17 cellular contexts compared by ENCODE assay signal in the genomic region with DNA sequence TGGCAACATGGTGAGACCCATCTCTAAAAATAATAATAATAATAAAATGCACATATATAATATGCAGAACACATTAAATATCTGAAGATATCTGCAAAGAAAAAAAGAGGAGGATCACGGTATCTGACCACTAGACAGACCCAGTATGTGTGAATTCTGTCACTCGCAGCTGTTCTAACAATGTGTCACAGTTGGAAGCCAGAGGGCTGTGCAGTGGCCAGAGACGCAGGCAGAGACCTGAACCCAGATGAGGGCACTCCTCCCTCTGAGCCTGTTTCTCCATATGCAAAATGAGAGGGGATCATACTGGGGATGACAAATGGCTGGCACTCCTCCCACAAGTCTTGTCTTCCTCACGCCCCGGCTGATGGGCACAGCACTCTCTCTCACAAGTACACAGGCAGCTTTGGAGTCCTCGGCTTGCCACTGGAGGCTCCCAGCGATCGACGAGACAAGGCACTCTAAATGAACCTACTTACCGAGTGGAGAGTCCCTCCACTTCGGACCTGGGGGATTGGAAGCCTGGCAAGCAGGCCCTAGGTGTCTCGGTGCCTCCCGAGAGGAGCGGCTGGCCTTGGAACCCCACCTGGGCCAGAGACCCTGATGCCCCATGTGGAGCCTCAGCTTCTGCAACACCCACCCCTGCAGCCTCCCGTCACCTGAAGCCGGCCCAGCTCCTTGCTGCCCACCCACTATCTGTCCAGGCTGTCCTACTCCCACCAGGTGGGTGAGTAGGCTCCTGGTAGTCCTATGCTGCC.
"Had no signal": no experiment of that assay in that cellular context is flagged by ENCODE, and none has a peak within 500 bp of the region (broad histone marks: within the 10 kb centered on the region; RNA-seq: fewer than 3 reads in every experiment).

No MANE protein-coding gene starts in this region.

- H3K4me3 Mint-ChIP-seq: activated naive CD8-positive, alpha-beta T cell treated with anti-CD3 and anti-CD28 coated beads, Interleukin-2, amount 50 U/mL, for 24 hours; naive thymus-derived CD4-positive, alpha-beta T cell; stimulated activated naive CD8-positive, alpha-beta T cell treated with anti-CD3 and anti-CD28 coated beads, Interleukin-15, amount 100 ng/mL, for 72 hours; T-helper 2 cell treated with Interferon-gamma antibody and Interleukin-4, amounts not matched to agents 5 μg/mL and 100 μg/mL, for 36 hours had no signal

- FAIRE-seq: bronchial epithelial cell, colon, islet of Langerhans had no signal

- DNase-seq: activated CD4-positive, alpha-beta T cell treated with anti-CD3 and anti-CD28 coated beads, Interleukin-2, amount 50 U/mL, for 4 hours; activated naive CD8-positive, alpha-beta T cell treated with anti-CD3 and anti-CD28 coated beads, Interleukin-2, amount 50 U/mL, for 24 hours; effector CD4-positive, alpha-beta T cell; gastrocnemius medialis; heart right ventricle; naive thymus-derived CD4-positive, alpha-beta T cell; psoas muscle; stimulated activated CD4-positive, alpha-beta T cell treated with anti-CD3 and anti-CD28 coated beads, Interleukin-15, amount 100 ng/mL, for 24 hours; stimulated activated CD4-positive, alpha-beta T cell treated with anti-CD3 and anti-CD28 coated beads, Interleukin-4, amount 100 ng/mL, for 24 hours; stimulated activated naive CD8-positive, alpha-beta T cell treated with anti-CD3 and anti-CD28 coated beads, Interleukin-15, amount 100 ng/mL, for 72 hours; SW 1271 had no signal

- H3K4me3 ChIP-seq: ascending aorta, gastrocnemius medialis, heart right ventricle, psoas muscle, thoracic aorta had no signal

- H3K4me1 ChIP-seq: ascending aorta, gastrocnemius medialis, heart right ventricle, psoas muscle had no signal

- H3K9me3 Mint-ChIP-seq: activated naive CD8-positive, alpha-beta T cell treated with anti-CD3 and anti-CD28 coated beads, Interleukin-2, amount 50 U/mL, for 24 hours; stimulated activated naive CD8-positive, alpha-beta T cell treated with anti-CD3 and anti-CD28 coated beads, Interleukin-15, amount 100 ng/mL, for 72 hours; T-helper 2 cell treated with Interferon-gamma antibody and Interleukin-4, amounts not matched to agents 5 μg/mL and 100 μg/mL, for 36 hours had no signal

- ATAC-seq: activated naive CD8-positive, alpha-beta T cell treated with anti-CD3 and anti-CD28 coated beads, Interleukin-2, amount 50 U/mL, for 24 hours; gastrocnemius medialis; heart right ventricle; naive thymus-derived CD4-positive, alpha-beta T cell; psoas muscle; stimulated activated naive CD8-positive, alpha-beta T cell treated with anti-CD3 and anti-CD28 coated beads, Interleukin-15, amount 100 ng/mL, for 72 hours had no signal

- H3K27me3 ChIP-seq: ascending aorta, gastrocnemius medialis had no signal

- H3K36me3 Mint-ChIP-seq: naive thymus-derived CD4-positive, alpha-beta T cell had no signal

- H3K36me3 ChIP-seq: ascending aorta, gastrocnemius medialis, heart right ventricle, thoracic aorta had no signal

- H3K27ac Mint-ChIP-seq: activated naive CD8-positive, alpha-beta T cell treated with anti-CD3 and anti-CD28 coated beads, Interleukin-2, amount 50 U/mL, for 24 hours; naive thymus-derived CD4-positive, alpha-beta T cell; T-helper 2 cell treated with Interferon-gamma antibody and Interleukin-4, amounts not matched to agents 5 μg/mL and 100 μg/mL, for 36 hours had no signal

- H3K27ac ChIP-seq: ascending aorta, gastrocnemius medialis, heart right ventricle, psoas muscle, thoracic aorta had no signal

- H3K9me3 ChIP-seq: ascending aorta, gastrocnemius medialis, heart right ventricle, psoas muscle, thoracic aorta had no signal

- H3K4me1 Mint-ChIP-seq: activated naive CD8-positive, alpha-beta T cell treated with anti-CD3 and anti-CD28 coated beads, Interleukin-2, amount 50 U/mL, for 24 hours had no signal
